9 cellular contexts compared by ENCODE assay signal in the genomic region with DNA sequence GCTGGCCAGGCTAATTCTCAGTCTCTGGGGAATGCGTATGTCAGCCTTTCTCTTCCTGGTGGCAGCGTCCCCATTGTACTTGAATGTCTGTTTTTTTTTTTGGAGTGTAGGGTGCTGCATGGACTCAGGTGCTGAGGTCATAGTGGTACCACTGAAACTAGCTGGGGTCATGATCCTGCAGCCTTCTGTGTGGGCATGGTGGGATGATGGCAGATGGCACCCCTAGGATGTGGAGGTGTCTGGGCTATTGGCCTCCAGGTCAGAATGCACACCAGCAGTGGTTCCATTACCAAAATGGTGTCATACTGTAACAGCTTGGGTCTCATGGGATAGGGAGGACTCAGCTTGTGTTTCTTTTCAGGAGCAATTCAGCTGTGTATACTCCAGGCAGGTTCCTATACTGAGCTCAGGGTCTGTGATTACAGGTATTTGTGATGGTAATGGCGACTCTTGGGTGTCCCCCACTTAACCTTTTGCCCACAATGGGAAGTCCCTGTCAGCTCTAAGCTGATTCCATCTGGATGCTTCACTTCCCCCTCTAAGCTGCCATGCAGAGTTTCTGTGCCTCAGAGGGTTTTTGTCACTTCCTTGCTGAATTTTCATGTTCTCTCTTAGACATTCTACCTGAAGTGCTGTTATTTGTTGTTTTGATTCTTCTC. TPM values are rescaled to one million over a fixed set of nuclear protein-coding genes. Genes with fewer than 3 reads are reported as not detected.
DNase-seq lines count a peak whose midpoint lies in the region; ATAC-seq and TF ChIP-seq lines count a peak whose summit lies in the region.
"Had no signal": no experiment of that assay in that cellular context is flagged by ENCODE, and none has a peak within 500 bp of the region (broad histone marks: within the 10 kb centered on the region; RNA-seq: fewer than 3 reads in every experiment).

No MANE protein-coding gene starts in this region.

- H3K4me1 ChIP-seq in left ventricle myocardium inferior = peaks cover 14% of the 10 kb centered on the region
- peaks cover 4% of the 10 kb centered on the region for H3K4me1 ChIP-seq in A673 (ENCODE audit: insufficient read depth, low read length, poor library complexity, severe bottlenecking)

- TF ChIP-seq CTCF in left ventricle myocardium inferior (IDR thresholded peaks at IDR 0.05; ENCODE audit: borderline replicate concordance) (no peak), A673 (conservative IDR thresholded peaks at IDR 0.05; ENCODE audit: low read depth, low read length) (no peak), natural killer cell (IDR thresholded peaks at IDR 0.05) (no peak)

- H3K4me3 Mint-ChIP-seq in natural killer cell = no peak overlapping the region

- no peaks in the 10 kb centered on the region for H3K27me3 Mint-ChIP-seq in natural killer cell (ENCODE audit: low read depth in 2 of 2)
- H3K27me3 Mint-ChIP-seq: IgD-negative memory B cell had no signal

- DNase-seq in left ventricle myocardium superior (no peak), left ventricle myocardium inferior (no peak), Kasumi-1 (lab: John Stamatoyannopoulos, UW) (peak; percentile 8 to 18), A673 (ENCODE audit: low spot score) (no peak), natural killer cell (no peak), NCI-H2029 treated with DMSO at 0.1 percent for 48 hours (lab: John Stamatoyannopoulos, UW) (no peak)
- DNase-seq in stimulated activated CD8-positive, alpha-beta memory T cell treated with anti-CD3 and anti-CD28 coated beads, Interleukin-4, amount 100 ng/mL, for 48 hours = no peak

- H3K27ac Mint-ChIP-seq in natural killer cell = no peak overlapping the region

- no peaks in the 10 kb centered on the region for H3K27me3 ChIP-seq in left ventricle myocardium inferior (ENCODE audit: low read depth)
- H3K27me3 ChIP-seq in A673 (replicated peaks; ENCODE audit: insufficient read depth, low read depth, low read length, poor library complexity) = no peaks in the 10 kb centered on the region

- ATAC-seq in left ventricle myocardium superior = peak; percentile 15
- ATAC-seq in HG02623 (IDR thresholded peaks at IDR 0.05; ENCODE audit: unreplicated experiment) = peak; percentile 71
- ATAC-seq in natural killer cell = no peak

- POLR2A ChIA-PET in A673 (lab: Charles Lee; ENCODE audit: low non-redundant PET) = no interaction called here

- H3K27ac ChIP-seq in left ventricle myocardium inferior (replicated peaks) (no peak overlapping the region), A673 (ENCODE audit: low read depth, low read length, poor library complexity, severe bottlenecking) (no peak overlapping the region)

- H3K4me1 Mint-ChIP-seq in natural killer cell = peaks cover 7 to 27% of the 10 kb centered on the region in 2 donors

- CTCF ChIA-PET in A673 (lab: Charles Lee) = no interaction called here

- intact Hi-C loops in left ventricle myocardium superior (cut with micrococcal nuclease) (no loop called here), left ventricle myocardium inferior (cut with micrococcal nuclease) (no loop called here), A673 (cut with micrococcal nuclease; ENCODE audit: unreplicated experiment) (loop anchor here (2.0 kb wide), 2 partner anchors 275 to 989 kb away; no protein-coding TSS in a partner anchor), natural killer cell (cut with micrococcal nuclease) (no loop called here)

- H3K36me3 ChIP-seq in left ventricle myocardium inferior (peaks cover 41% of the 10 kb centered on the region), A673 (ENCODE audit: insufficient read depth, low read length, poor library complexity, severe bottlenecking) (no peaks in the 10 kb centered on the region)

- H3K9me3 Mint-ChIP-seq in natural killer cell = peaks cover 4 to 12% of the 10 kb centered on the region in 2 donors

- BruUV-seq in A673 (replicated peaks; lab: Mats Ljungman, UMichigan) = no TSS peak

- H3K36me3 Mint-ChIP-seq in natural killer cell = peaks cover 12% of the 10 kb centered on the region

- H3K9me3 ChIP-seq in left ventricle myocardium inferior (replicated peaks) (peaks cover 29% of the 10 kb centered on the region), A673 (ENCODE audit: low read depth, low read length, poor library complexity, severe bottlenecking) (peaks cover 19% of the 10 kb centered on the region)

- H3K4me3 ChIP-seq in left ventricle myocardium inferior = no peak overlapping the region
- no peak overlapping the region for H3K4me3 ChIP-seq in A673 (ENCODE audit: low read depth, low read length, poor library complexity, severe bottlenecking)

RNA-seq across cellular contexts. Expression of gene HSD17B4, which starts 17.9 kb away (rescaled TPM):
- total RNA-seq in left ventricle myocardium superior = 290 TPM
- total RNA-seq in left ventricle myocardium inferior = 236 TPM
- total RNA-seq in A673 (2021) = 140 and 151 TPM in 2 replicates
- 10 to 100 TPM; 38.2 to 76.9 (median 51.9) TPM for total RNA-seq in natural killer cell

Comparison
In these comparisons a context has a peak if more than half of its experiments do, and no peak if none do; other contexts are left out.
1. ATAC-seq: peak in left ventricle myocardium superior (single experiment) and HG02623 (single experiment); none in natural killer cell (0 of 3).
2. DNase-seq: peak in Kasumi-1 (2 of 2); none in left ventricle myocardium superior (single experiment), left ventricle myocardium inferior (single experiment), A673 (single experiment), natural killer cell (single experiment), stimulated activated CD8-positive, alpha-beta memory T cell treated with anti-CD3 and anti-CD28 coated beads, Interleukin-4, amount 100 ng/mL, for 48 hours (single experiment) and NCI-H2029 treated with DMSO at 0.1 percent for 48 hours (single experiment).